ENCODE assay signal across 8 cellular contexts in genomic region chr19:8412783-8413592, GRCh38. TPM values are rescaled to one million over a fixed set of nuclear protein-coding genes. Genes with fewer than 3 reads are reported as not detected.
DNase-seq lines count a peak whose midpoint lies in the region; ATAC-seq, FAIRE-seq and TF ChIP-seq lines count a peak whose summit lies in the region.

Gene MARCHF2 (plus strand): TSS chr19:8413305. CDS start chr19:8421841, 8,536 bp downstream.

- no peaks in the 10 kb centered on the region for H3K9me3 Mint-ChIP-seq in activated T-helper 17 cell treated with anti-CD3 and anti-CD28 coated beads, Interleukin-2, amount 50 U/mL, for 72 hours
- H3K9me3 Mint-ChIP-seq in nephron, result no peaks in the 10 kb centered on the region

- H3K36me3 Mint-ChIP-seq in activated T-helper 17 cell treated with anti-CD3 and anti-CD28 coated beads, Interleukin-2, amount 50 U/mL, for 72 hours (ENCODE audit: low read depth), result no peaks in the 10 kb centered on the region
- H3K36me3 Mint-ChIP-seq in nephron (ENCODE audit: low read depth), result no peaks in the 10 kb centered on the region

- peak; percentile 96 for DNase-seq in ELR (ENCODE audit: low read depth)
- peak; percentile 96 for DNase-seq in H54 (ENCODE audit: insufficient read length, low spot score)
- DNase-seq in LoVo (ENCODE audit: low spot score), result peak; percentile 95
- peak; percentile 95 for DNase-seq in RWPE1 (ENCODE audit: low spot score)
- DNase-seq in fibroblast of peridontal ligament (ENCODE audit: extremely low read depth), result peak; percentile 94
- DNase-seq in stimulated activated naive CD8-positive, alpha-beta T cell treated with anti-CD3 and anti-CD28 coated beads, Interleukin-15, Interleukin-2, amounts not matched to agents 100 U/mL and 50 U/mL, for 24 hours, result peak; percentile 96

- POLR2A ChIA-PET in RWPE1 (lab: Yijun Ruan, JAX; ENCODE audit: low non-redundant PET), result interaction anchor here (1.3 kb wide), 1 partner anchor 11 kb away, joined by 3 read pairs; no protein-coding TSS in a partner anchor

- peak; percentile 84 for TF ChIP-seq CTCF in RWPE1 (conservative IDR thresholded peaks at IDR 0.05; ENCODE audit: low read depth)
- TF ChIP-seq CTCF in nephron (IDR thresholded peaks at IDR 0.05; ENCODE audit: unreplicated experiment in 3 of 3), result peak; percentile 57 to 72 (median 59)

- H3K27ac Mint-ChIP-seq in activated T-helper 17 cell treated with anti-CD3 and anti-CD28 coated beads, Interleukin-2, amount 50 U/mL, for 72 hours, result no peak within 1 kb of the TSS
- H3K27ac Mint-ChIP-seq in nephron, result peak within 1 kb of the TSS in 1 of 3 experiments; percentile 64

- TF ChIP-seq POLR2A in H54 (IDR thresholded peaks at IDR 0.05; ENCODE audit: low read depth, low read length), result peak; percentile 34

- H3K4me3 Mint-ChIP-seq in activated T-helper 17 cell treated with anti-CD3 and anti-CD28 coated beads, Interleukin-2, amount 50 U/mL, for 72 hours, result peak within 1 kb of the TSS; percentile 62
- H3K4me3 Mint-ChIP-seq in nephron, result peak within 1 kb of the TSS; percentile 67 to 84 (median 78)

- FAIRE-seq in H54 (lab: Jason Lieb, UNC), result no peak

- CTCF ChIA-PET in RWPE1 (lab: Yijun Ruan, JAX), result interaction anchor here (0.7 to 1.3 kb wide), 3 partner anchors 58 to 166 kb away, joined by 3 to 8 read pairs (median 3); no protein-coding TSS in a partner anchor

- H3K27ac ChIP-seq in RWPE1, result peak within 1 kb of the TSS; percentile 54

- no peaks in the 10 kb centered on the region for H3K27me3 Mint-ChIP-seq in activated T-helper 17 cell treated with anti-CD3 and anti-CD28 coated beads, Interleukin-2, amount 50 U/mL, for 72 hours
- H3K27me3 Mint-ChIP-seq in nephron (ENCODE audit: low read depth), result no peaks in the 10 kb centered on the region

- peak; percentile 100 for ATAC-seq in activated T-helper 17 cell treated with anti-CD3 and anti-CD28 coated beads, Interleukin-2, amount 50 U/mL, for 72 hours (replicated peaks)
- peak; percentile 100 for ATAC-seq in stimulated activated naive CD8-positive, alpha-beta T cell treated with anti-CD3 and anti-CD28 coated beads, Interleukin-15, Interleukin-2, amounts not matched to agents 100 U/mL and 50 U/mL, for 24 hours

- peaks cover 5% of the 10 kb centered on the region for H3K4me1 Mint-ChIP-seq in activated T-helper 17 cell treated with anti-CD3 and anti-CD28 coated beads, Interleukin-2, amount 50 U/mL, for 72 hours
- peaks cover 8% of the 10 kb centered on the region for H3K4me1 Mint-ChIP-seq in nephron

RNA-seq across cellular contexts. Expression of gene MARCHF2, which starts in this region (rescaled TPM):
- total RNA-seq in activated T-helper 17 cell treated with anti-CD3 and anti-CD28 coated beads, Interleukin-2, amount 50 U/mL, for 72 hours, result 10 to 100 TPM; 10.6 to 15.5 TPM

Comparison
In these comparisons a context has a peak if more than half of its experiments do, and no peak if none do; other contexts are left out.
1. Peak in every context shown above with its lines: DNase-seq, ATAC-seq and H3K27ac ChIP-seq.